ENCODE assay signal across 34 cellular contexts in genomic region chr3:58180940-58181587, GRCh38. TPM values are rescaled to one million over a fixed set of nuclear protein-coding genes. Genes with fewer than 3 reads are reported as not detected.
DNase-seq lines count a peak whose midpoint lies in the region; ATAC-seq, FAIRE-seq and TF ChIP-seq lines count a peak whose summit lies in the region.
"Had no signal": no experiment of that assay in that cellular context is flagged by ENCODE, and none has a peak within 500 bp of the region (broad histone marks: within the 10 kb centered on the region; RNA-seq: fewer than 3 reads in every experiment).

No MANE protein-coding gene starts in this region.

- H3K36me3 ChIP-seq in RWPE2 (ENCODE audit: low read depth) (no peaks in the 10 kb centered on the region), small intestine (ENCODE audit: control insufficient read depth in 2 of 2, insufficient read depth in 2 of 2, low read length in 2 of 2) (no peaks in the 10 kb centered on the region), hepatocyte (replicated peaks; ENCODE audit: insufficient read depth, low read depth) (no peaks in the 10 kb centered on the region)
- H3K36me3 ChIP-seq: cardiac muscle cell, gastrocnemius medialis, left lung, Peyer's patch, right atrium auricular region, SJSA1, spleen had no signal

- peaks cover 16% of the 10 kb centered on the region for H3K4me1 ChIP-seq in RWPE2 (ENCODE audit: insufficient read depth, poor library complexity, severe bottlenecking)
- peaks cover 0 to under 1% of the 10 kb centered on the region in 2 donors for H3K4me1 ChIP-seq in small intestine (ENCODE audit: control insufficient read depth in 2 of 2, insufficient read depth in 1 of 2, low read depth in 1 of 2, low read length in 1 of 2)
- peaks cover 10% of the 10 kb centered on the region for H3K4me1 ChIP-seq in hepatocyte (ENCODE audit: insufficient read depth)

- H3K36me3 Mint-ChIP-seq in activated T-helper 17 cell treated with anti-CD3 and anti-CD28 coated beads, Interleukin-2, amount 50 U/mL, for 72 hours (ENCODE audit: low read depth), result no peaks in the 10 kb centered on the region
- H3K36me3 Mint-ChIP-seq: activated naive CD4-positive, alpha-beta T cell treated with anti-CD3 and anti-CD28 coated beads, Interleukin-2, amount 50 U/mL, for 72 hours; type B pancreatic cell had no signal

- no peak overlapping the region for H3K4me3 Mint-ChIP-seq in activated T-helper 17 cell treated with anti-CD3 and anti-CD28 coated beads, Interleukin-2, amount 50 U/mL, for 72 hours
- H3K4me3 Mint-ChIP-seq: activated CD4-positive, alpha-beta memory T cell treated with anti-CD3 and anti-CD28 coated beads, Interleukin-2, amount 10 ng/mL, durations not matched to agents 7 days and 5 days; effector memory CD8-positive, alpha-beta T cell; nephron progenitor cell; type B pancreatic cell had no signal

- H3K9me2 ChIP-seq in hepatocyte (replicated peaks; ENCODE audit: insufficient read depth), result no peaks in the 10 kb centered on the region

- ATAC-seq in RWPE2 (ENCODE audit: low read depth) (peak; percentile 4; the same call in 1 of the 3 replicates), esophagus mucosa (peak; percentile 1)
- ATAC-seq in activated T-helper 17 cell treated with anti-CD3 and anti-CD28 coated beads, Interleukin-2, amount 50 U/mL, for 72 hours (replicated peaks), result no peak
- ATAC-seq: activated naive CD4-positive, alpha-beta T cell treated with anti-CD3 and anti-CD28 coated beads, Interleukin-2, amount 50 U/mL, for 72 hours; effector memory CD8-positive, alpha-beta T cell; gastrocnemius medialis; left lung had no signal

- H3K4me3 ChIP-seq in RWPE2 (ENCODE audit: severe bottlenecking), result no peak overlapping the region
- no peak overlapping the region for H3K4me3 ChIP-seq in small intestine (ENCODE audit: low read depth in 1 of 2, low read length in 2 of 2)
- H3K4me3 ChIP-seq in hepatocyte, result no peak overlapping the region
- H3K4me3 ChIP-seq: cardiac muscle cell, coronary artery, gastrocnemius medialis, GM23248, left lung, Peyer's patch, right atrium auricular region, SJSA1, spleen had no signal

- no peaks in the 10 kb centered on the region for H3K79me2 ChIP-seq in hepatocyte
- H3K79me2 ChIP-seq: parathyroid adenoma had no signal

- H3K27me3 ChIP-seq in RWPE2 (ENCODE audit: insufficient read depth, poor library complexity, severe bottlenecking), result no peaks in the 10 kb centered on the region
- H3K27me3 ChIP-seq in small intestine (ENCODE audit: control insufficient read depth in 2 of 2, insufficient read depth in 2 of 2, low read length in 2 of 2), result no peaks in the 10 kb centered on the region
- no peaks in the 10 kb centered on the region for H3K27me3 ChIP-seq in hepatocyte
- H3K27me3 ChIP-seq: gastrocnemius medialis, Peyer's patch, right atrium auricular region, SJSA1 had no signal

- H2AFZ ChIP-seq in hepatocyte, result no peak overlapping the region
- H2AFZ ChIP-seq: GM23248, parathyroid adenoma had no signal

- H4K20me1 ChIP-seq in hepatocyte (ENCODE audit: insufficient read depth, poor library complexity, severe bottlenecking), result no peaks in the 10 kb centered on the region

- H3K9me3 ChIP-seq in RWPE2 (ENCODE audit: severe bottlenecking) (no peaks in the 10 kb centered on the region), small intestine (ENCODE audit: control insufficient read depth, low read depth) (no peaks in the 10 kb centered on the region), hepatocyte (ENCODE audit: low read depth) (no peaks in the 10 kb centered on the region)
- H3K9me3 ChIP-seq: gastrocnemius medialis, left lung, Peyer's patch, right atrium auricular region, SJSA1, spleen had no signal

- H3K9me3 Mint-ChIP-seq in activated T-helper 17 cell treated with anti-CD3 and anti-CD28 coated beads, Interleukin-2, amount 50 U/mL, for 72 hours, result no peaks in the 10 kb centered on the region
- H3K9me3 Mint-ChIP-seq: activated CD4-positive, alpha-beta memory T cell treated with anti-CD3 and anti-CD28 coated beads, Interleukin-2, amount 10 ng/mL, durations not matched to agents 7 days and 5 days; activated naive CD4-positive, alpha-beta T cell treated with anti-CD3 and anti-CD28 coated beads, Interleukin-2, amount 50 U/mL, for 72 hours; effector memory CD8-positive, alpha-beta T cell; nephron progenitor cell; type B pancreatic cell had no signal

- DNase-seq in HT-29 (ENCODE audit: low spot score), result peak; percentile 54
- no peak for DNase-seq in RWPE2 (ENCODE audit: low spot score)
- DNase-seq in small intestine, result peak; percentile 69
- no peak for DNase-seq in HCEC 1CT
- DNase-seq in hepatocyte (ENCODE audit: low spot score), result no peak
- DNase-seq: activated CD4-positive, alpha-beta memory T cell treated with anti-CD3 and anti-CD28 coated beads, Interleukin-2, amount 10 ng/mL, durations not matched to agents 7 days and 5 days; activated CD4-positive, alpha-beta T cell treated with anti-CD3 and anti-CD28 coated beads for 1 hour; anterior cingulate cortex; effector memory CD8-positive, alpha-beta T cell; gastrocnemius medialis; GM23248; left lung; NCI-H1048; NCI-H1694; NCI-H2171; NCI-H510A treated with DMSO at 0.1 percent for 48 hours; nephron progenitor cell; Peyer's patch; stimulated activated CD4-positive, alpha-beta T cell treated with anti-CD3 and anti-CD28 coated beads, Interleukin-2, amount 100 ng/mL, for 48 hours; substantia nigra; T-helper 1 cell had no signal

- no peak overlapping the region for H3K4me2 ChIP-seq in hepatocyte

- H3K4me1 Mint-ChIP-seq in activated T-helper 17 cell treated with anti-CD3 and anti-CD28 coated beads, Interleukin-2, amount 50 U/mL, for 72 hours, result peaks cover 10% of the 10 kb centered on the region
- H3K4me1 Mint-ChIP-seq: nephron progenitor cell had no signal

- H3K27ac ChIP-seq in RWPE2 (ENCODE audit: poor library complexity, severe bottlenecking), result no peak overlapping the region
- no peak overlapping the region for H3K27ac ChIP-seq in small intestine (ENCODE audit: low read depth in 1 of 2, low read length in 1 of 2)
- H3K27ac ChIP-seq in hepatocyte, result no peak overlapping the region
- H3K27ac ChIP-seq: C4-2B, cardiac muscle cell, coronary artery, gastrocnemius medialis, GM23248, HL-60, left lung, parathyroid adenoma, Peyer's patch, right atrium auricular region, SJSA1 had no signal

- 74 to 84% (median 79%) methylated on average over 1 of the region's 1 CpG for WGBS in small intestine, 3 donors
- WGBS in hepatocyte (ENCODE audit: low lambda C conversion rate, missing lambda C conversion rate), result 76% methylated on average over 1 of the region's 1 CpG

- FAIRE-seq in small intestine (lab: Jason Lieb, UNC), result no peak

- H3K27ac Mint-ChIP-seq in activated T-helper 17 cell treated with anti-CD3 and anti-CD28 coated beads, Interleukin-2, amount 50 U/mL, for 72 hours, result no peak overlapping the region
- H3K27ac Mint-ChIP-seq: activated CD4-positive, alpha-beta memory T cell treated with anti-CD3 and anti-CD28 coated beads, Interleukin-2, amount 10 ng/mL, durations not matched to agents 7 days and 5 days; activated naive CD4-positive, alpha-beta T cell treated with anti-CD3 and anti-CD28 coated beads, Interleukin-2, amount 50 U/mL, for 72 hours; effector memory CD8-positive, alpha-beta T cell; nephron progenitor cell; type B pancreatic cell had no signal

- TF ChIP-seq CTCF in RWPE2 (IDR thresholded peaks at IDR 0.05; ENCODE audit: poor library complexity, severe bottlenecking) (no peak), hepatocyte (IDR thresholded peaks at IDR 0.05; ENCODE audit: poor library complexity) (no peak)

- H3K27me3 Mint-ChIP-seq in activated T-helper 17 cell treated with anti-CD3 and anti-CD28 coated beads, Interleukin-2, amount 50 U/mL, for 72 hours, result no peaks in the 10 kb centered on the region
- H3K27me3 Mint-ChIP-seq: effector memory CD8-positive, alpha-beta T cell had no signal

RNA-seq across cellular contexts. Expression of gene DNASE1L3, which starts 29.7 kb away (rescaled TPM):
- not detected in 2 replicates for total RNA-seq in HT-29 (2014; rRNA removed; shearing (Covaris generic))
- total RNA-seq in esophagus mucosa (2.7 TPM), hepatocyte (0.48 and 0.97 TPM in 2 replicates)
- polyA plus RNA-seq in small intestine (10 to 100 TPM in 1 of 3 donors, 1 to 10 TPM in 2; 2.9 to 17.0 (median 4.2) TPM), hepatocyte (0.99 and 1.8 TPM in 2 replicates)
- total RNA-seq in activated T-helper 17 cell treated with anti-CD3 and anti-CD28 coated beads, Interleukin-2, amount 50 U/mL, for 72 hours, result not detected
- total RNA-seq: activated CD4-positive, alpha-beta memory T cell treated with anti-CD3 and anti-CD28 coated beads, Interleukin-2, amount 10 ng/mL, durations not matched to agents 7 days and 5 days; activated naive CD4-positive, alpha-beta T cell treated with anti-CD3 and anti-CD28 coated beads, Interleukin-2, amount 50 U/mL, for 72 hours; GM23248; LHCN-M2; SJSA1 had no signal
- polyA plus RNA-seq: GM23248 had no signal

RNA-seq across cellular contexts. Expression of gene ABHD6, which starts 56.5 kb away (rescaled TPM):
- total RNA-seq in HT-29 (2014; rRNA removed; shearing (Covaris generic)), result 6.1 and 10.5 TPM in 2 replicates
- total RNA-seq in esophagus mucosa, result 4.1 TPM
- 10 to 100 TPM; 12.1 to 33.2 (median 31.3) TPM for polyA plus RNA-seq in small intestine
- total RNA-seq in activated T-helper 17 cell treated with anti-CD3 and anti-CD28 coated beads, Interleukin-2, amount 50 U/mL, for 72 hours, result 1 to 10 TPM; 1.8 to 4.9 TPM
- 19.1 and 25.1 TPM in 2 replicates for total RNA-seq in hepatocyte
- 13.9 and 24.6 TPM in 2 replicates for polyA plus RNA-seq in hepatocyte

Comparison
In these comparisons a context has a peak if more than half of its experiments do, and no peak if none do; other contexts are left out.
1. DNase-seq: peak in HT-29 (single experiment) and small intestine (single experiment); none in RWPE2 (single experiment), HCEC 1CT (single experiment) and hepatocyte (single experiment).